21 cellular contexts compared by ENCODE assay signal in the genomic region with DNA sequence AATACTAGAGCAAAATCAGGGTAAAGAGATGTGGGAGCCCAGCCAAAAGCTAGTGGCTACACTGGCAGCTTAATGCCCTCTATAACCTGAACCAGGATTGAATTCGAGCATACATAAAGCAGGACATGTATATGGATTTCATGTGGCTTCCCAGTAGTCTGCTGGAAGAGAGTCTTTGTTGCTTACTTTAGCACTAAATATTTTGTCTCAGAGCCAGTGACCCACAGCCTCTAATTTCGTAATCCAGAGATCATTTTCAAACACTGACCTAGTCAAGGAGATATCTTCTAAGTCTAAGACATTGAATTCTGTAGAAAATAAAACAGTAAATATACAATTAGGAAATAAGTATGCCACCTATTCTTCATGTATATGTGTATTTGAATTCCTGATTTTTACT.
"Had no signal": no experiment of that assay in that cellular context is flagged by ENCODE, and none has a peak within 500 bp of the region (broad histone marks: within the 10 kb centered on the region; RNA-seq: fewer than 3 reads in every experiment).

No MANE protein-coding gene starts in this region.

- H3K9me3 ChIP-seq: gastrocnemius medialis, psoas muscle, vagina had no signal

- H3K27me3 ChIP-seq: cardiac muscle cell, gastrocnemius medialis, sigmoid colon, transverse colon, vagina had no signal

- H3K27ac ChIP-seq: cardiac muscle cell, gastrocnemius medialis, psoas muscle, sigmoid colon, transverse colon, vagina, WERI-Rb-1 had no signal

- H3K4me3 ChIP-seq: cardiac muscle cell, gastrocnemius medialis, psoas muscle, sigmoid colon, transverse colon, vagina had no signal

- ATAC-seq: activated CD4-positive, alpha-beta T cell treated with anti-CD3 and anti-CD28 coated beads for 36 hours; activated CD8-positive, alpha-beta memory T cell treated with anti-CD3 and anti-CD28 coated beads, Interleukin-2, amount 10 ng/mL, durations not matched to agents 7 days and 5 days; gastrocnemius medialis; left ventricle myocardium superior; stimulated activated memory B cell treated with anti-CD40 and anti-IgM and Interleukin-4, amounts not matched to agents 10 μg/mL and 1 μg/mL and 100 μg/mL, for 72 hours; T-helper 17 cell had no signal

- DNase-seq: activated CD4-positive, alpha-beta memory T cell treated with anti-CD3 and anti-CD28 coated beads for 36 hours; activated CD4-positive, alpha-beta T cell treated with anti-CD3 and anti-CD28 coated beads for 36 hours; activated CD8-positive, alpha-beta memory T cell treated with anti-CD3 and anti-CD28 coated beads, Interleukin-2, amount 10 ng/mL, durations not matched to agents 7 days and 5 days; activated naive CD4-positive, alpha-beta T cell treated with anti-CD3 and anti-CD28 coated beads for 36 hours; activated T-cell treated with anti-CD3 and anti-CD28 coated beads, Interleukin-2, amount 50 U/mL, for 1 hour; gastrocnemius medialis; islet precursor cell; left ventricle myocardium superior; mesendoderm; occipital lobe; psoas muscle; sigmoid colon; stimulated activated CD4-positive, alpha-beta T cell treated with anti-CD3 and anti-CD28 coated beads, Interleukin-2, amount 100 ng/mL, for 48 hours; T-helper 17 cell; transverse colon; WERI-Rb-1 had no signal

- H3K36me3 ChIP-seq: cardiac muscle cell, gastrocnemius medialis, sigmoid colon, transverse colon, vagina, WERI-Rb-1 had no signal

- H3K4me1 ChIP-seq: gastrocnemius medialis, sigmoid colon, transverse colon, vagina had no signal

- FAIRE-seq: colon, endometrium had no signal
